ENCODE assay signal across 9 cellular contexts in the genomic region with DNA sequence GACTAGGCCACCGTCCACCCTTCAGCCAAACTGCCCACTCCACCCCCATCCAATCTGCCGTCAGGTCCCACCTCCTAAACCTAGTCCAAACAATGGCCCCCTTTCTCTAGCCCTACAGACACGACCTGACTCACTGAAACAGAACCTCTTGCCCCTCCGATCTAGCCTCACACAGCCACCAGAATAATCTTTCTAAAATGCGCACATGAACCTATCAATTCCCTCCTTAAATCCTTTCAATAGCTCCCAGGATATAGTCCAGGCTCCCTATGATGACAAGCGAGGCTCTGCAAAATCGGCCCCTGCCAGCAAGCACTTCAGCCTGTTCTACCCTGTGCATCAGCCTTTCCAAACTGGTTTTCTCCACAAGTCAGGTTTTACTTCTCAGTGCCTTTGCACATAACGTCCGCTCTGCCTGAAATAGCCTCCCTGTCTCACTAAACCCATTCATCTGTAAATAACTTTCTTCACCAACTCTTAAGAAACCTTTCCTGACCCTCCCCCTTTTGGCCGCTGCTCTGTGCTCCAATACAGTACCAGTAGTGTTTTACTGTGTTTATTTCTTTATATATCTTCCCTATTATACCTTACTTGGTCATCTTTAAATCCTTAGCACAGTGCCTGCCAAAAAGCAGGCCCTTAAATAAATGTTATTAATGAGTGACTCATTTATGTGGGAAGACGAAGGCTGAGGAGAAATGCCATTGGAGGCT. TPM values are rescaled to one million over a fixed set of nuclear protein-coding genes. Genes with fewer than 3 reads are reported as not detected.
DNase-seq lines count a peak whose midpoint lies in the region; TF ChIP-seq lines count a peak whose summit lies in the region.
"Had no signal": no experiment of that assay in that cellular context is flagged by ENCODE, and none has a peak within 500 bp of the region (broad histone marks: within the 10 kb centered on the region; RNA-seq: fewer than 3 reads in every experiment).

No MANE protein-coding gene starts in this region.

- peak overlapping the region; percentile 84 for H2AFZ ChIP-seq in SK-N-SH (ENCODE audit: low read depth)

- 54% methylated on average over 11 of the region's 11 CpGs for WGBS in SK-N-SH (ENCODE audit: low lambda C conversion rate)
- 29% methylated on average over 11 of the region's 11 CpGs for WGBS in esophagus muscularis mucosa

- peaks cover 10% of the 10 kb centered on the region for H3F3A ChIP-seq in SK-N-SH (replicated peaks; ENCODE audit: insufficient read depth)

- DNase-seq in EH (ENCODE audit: low read depth): peak; percentile 92
- no peak for DNase-seq in SK-N-SH
- peak; percentile 77 for DNase-seq in esophagus muscularis mucosa (ENCODE audit: extremely low spot score)
- DNase-seq in SHP77 treated with DMSO at 0.1 percent for 48 hours (lab: John Stamatoyannopoulos, UW): no peak
- no peak for DNase-seq in GM20000 (ENCODE audit: low spot score)
- no peak for DNase-seq in NCI-H1417 treated with DMSO at 0.1 percent for 48 hours (lab: John Stamatoyannopoulos, UW)
- DNase-seq in Kasumi-1 (lab: John Stamatoyannopoulos, UW): no peak

- no peak for TF ChIP-seq POLR2A in esophagus muscularis mucosa (IDR thresholded peaks at IDR 0.05; ENCODE audit: low read depth)

- no peaks in the 10 kb centered on the region for H3K79me2 ChIP-seq in SK-N-SH (ENCODE audit: insufficient read depth)

- peak overlapping the region; percentile 63 for H3K4me2 ChIP-seq in SK-N-SH

- CTCF ChIA-PET in SK-N-SH (lab: Yijun Ruan, JAX): no interaction called here

- H3K9ac ChIP-seq in SK-N-SH: no peak overlapping the region

- no peaks in the 10 kb centered on the region for H3K27me3 ChIP-seq in SK-N-SH (ENCODE audit: insufficient read depth)
- no peaks in the 10 kb centered on the region for H3K27me3 ChIP-seq in esophagus muscularis mucosa
- H3K27me3 ChIP-seq in neutrophil: no peaks in the 10 kb centered on the region

- POLR2A ChIA-PET in SK-N-SH (lab: Yijun Ruan, JAX): no interaction called here

- H3K36me3 ChIP-seq in SK-N-SH (replicated peaks in 1 of 2; ENCODE audit: control insufficient read depth in 1 of 2, insufficient read depth in 2 of 2, low read length in 1 of 2) (no peaks in the 10 kb centered on the region), esophagus muscularis mucosa (peaks cover 0 to 1% (median 0%) of the 10 kb centered on the region in 4 donors), neutrophil (no peaks in the 10 kb centered on the region)

- H3K9me3 ChIP-seq in SK-N-SH: no peaks in the 10 kb centered on the region
- no peaks in the 10 kb centered on the region for H3K9me3 ChIP-seq in esophagus muscularis mucosa
- no peaks in the 10 kb centered on the region for H3K9me3 ChIP-seq in neutrophil

- H3K4me1 ChIP-seq in SK-N-SH (ENCODE audit: control insufficient read depth in 1 of 2, insufficient read depth in 2 of 2, low read depth in 1 of 2, low read length in 1 of 2) (peaks cover 12 to 13% of the 10 kb centered on the region in 2 experiments; a peak in 2 of 4 replicates), esophagus muscularis mucosa (peaks cover 22 to 30% (median 23%) of the 10 kb centered on the region in 4 donors), neutrophil (ENCODE audit: control insufficient read depth in 1 of 2, insufficient read depth in 1 of 2, low read depth in 1 of 2, low read length in 1 of 2) (peaks cover 8 to 9% of the 10 kb centered on the region in 2 experiments)

- no peaks in the 10 kb centered on the region for H4K20me1 ChIP-seq in SK-N-SH (ENCODE audit: insufficient read depth)

- TF ChIP-seq RAD21 in SK-N-SH (IDR thresholded peaks at IDR 0.05; ENCODE audit: low read length): no peak

- TF ChIP-seq CTCF in SK-N-SH (IDR thresholded peaks at IDR 0.05): no peak
- no peak for TF ChIP-seq CTCF in esophagus muscularis mucosa (IDR thresholded peaks at IDR 0.05)
- TF ChIP-seq CTCF in neutrophil (IDR thresholded peaks at IDR 0.05): no peak
- TF ChIP-seq CTCF in GM20000 (IDR thresholded peaks at IDR 0.05; ENCODE audit: extremely low read depth, missing control alignments): no peak

- no peaks in the 10 kb centered on the region for H3K9me2 ChIP-seq in SK-N-SH

- H3K27ac ChIP-seq in SK-N-SH (ENCODE audit: low read depth in 2 of 2, low read length in 1 of 2): peak overlapping the region; percentile 13 to 84; a peak in 1 of 4 replicates
- peak overlapping the region; percentile 87 to 94 (median 90) for H3K27ac ChIP-seq in esophagus muscularis mucosa (replicated peaks in 1 of 4)
- peak overlapping the region; percentile 95 for H3K27ac ChIP-seq in neutrophil

- H3K4me3 ChIP-seq in SK-N-SH (ENCODE audit: low read depth in 2 of 2, low read length in 1 of 2): peak overlapping the region in 1 of 2 experiments; percentile 56; a peak in 2 of 4 replicates
- peak overlapping the region; percentile 62 to 73 (median 70) for H3K4me3 ChIP-seq in esophagus muscularis mucosa
- peak overlapping the region; percentile 51 to 55 for H3K4me3 ChIP-seq in neutrophil (ENCODE audit: low read depth in 1 of 2, low read length in 1 of 2)

- intact Hi-C loops in esophagus muscularis mucosa (cut with DNase I): loop anchor here (5.0 to 10.0 kb wide), 2 partner anchors 57 to 115 kb away; no protein-coding TSS in a partner anchor

- TF ChIP-seq EP300 in SK-N-SH (IDR thresholded peaks at IDR 0.05; ENCODE audit: borderline replicate concordance in 1 of 2, low read depth in 1 of 2, low read length in 1 of 2) (no peak), esophagus muscularis mucosa (IDR thresholded peaks at IDR 0.05) (no peak)

TF ChIP-seq in SK-N-SH, 30 proteins besides CTCF, POLR2A, EP300 and RAD21:
- TF ChIP-seq YY1 (IDR thresholded peaks at IDR 0.05; ENCODE audit: low read depth) (no peak), FOSL2 (IDR thresholded peaks at IDR 0.05; ENCODE audit: borderline replicate concordance, low read depth) (peak; percentile 22; the same call in 1 of the 2 replicates)

RNA-seq across cellular contexts. Expression of gene CDC20, which starts 9.0 kb away (rescaled TPM):
- 56.1 and 82.7 TPM in 2 replicates for polyA plus RNA-seq in SK-N-SH (2012; rRNA removed)
- 36.0 and 52.4 TPM in 2 replicates for polyA plus RNA-seq in SK-N-SH (2012; cell fraction: cytosol; rRNA removed)
- polyA plus RNA-seq in SK-N-SH (2012; cell fraction: nucleus; rRNA removed): 56.6 and 58.4 TPM in 2 replicates
- total RNA-seq in esophagus muscularis mucosa: 1 to 10 TPM in 1 of 4 donors, under 1 TPM in 1, not detected in 2; 0.42 to 1.7 TPM

RNA-seq across cellular contexts. Expression of gene MPL, which starts 12.1 kb away (rescaled TPM):
- not detected in 2 replicates for polyA plus RNA-seq in SK-N-SH (2012; rRNA removed)
- not detected in 2 replicates for polyA plus RNA-seq in SK-N-SH (2012; cell fraction: cytosol; rRNA removed)
- polyA plus RNA-seq in SK-N-SH (2012; cell fraction: nucleus; rRNA removed): not detected in 2 replicates
- total RNA-seq in esophagus muscularis mucosa: under 1 TPM in 2 of 4 donors, not detected in 2; 0.13 to 0.63 TPM
- total RNA-seq: LHCN-M2 had no signal

RNA-seq across cellular contexts. Expression of gene ELOVL1, which starts 18.1 kb away (rescaled TPM):
- 127 and 182 TPM in 2 replicates for polyA plus RNA-seq in SK-N-SH (2012; rRNA removed)
- polyA plus RNA-seq in SK-N-SH (2012; cell fraction: cytosol; rRNA removed): 90.5 and 113 TPM in 2 replicates
- 75.9 and 117 TPM in 2 replicates for polyA plus RNA-seq in SK-N-SH (2012; cell fraction: nucleus; rRNA removed)
- total RNA-seq in esophagus muscularis mucosa: 10 to 100 TPM; 25.7 to 63.2 (median 49.1) TPM

RNA-seq across cellular contexts. Expression of gene MED8, which starts 39.9 kb away (rescaled TPM):
- polyA plus RNA-seq in SK-N-SH (2012; rRNA removed): 33.7 and 42.9 TPM in 2 replicates
- 36.8 and 38.5 TPM in 2 replicates for polyA plus RNA-seq in SK-N-SH (2012; cell fraction: cytosol; rRNA removed)
- polyA plus RNA-seq in SK-N-SH (2012; cell fraction: nucleus; rRNA removed): 38.9 and 52.9 TPM in 2 replicates
- 10 to 100 TPM; 27.6 to 34.1 (median 32.0) TPM for total RNA-seq in esophagus muscularis mucosa

RNA-seq across cellular contexts. Expression of gene SZT2, which starts 39.9 kb away (rescaled TPM):
- 11.1 and 12.9 TPM in 2 replicates for polyA plus RNA-seq in SK-N-SH (2012; rRNA removed)
- polyA plus RNA-seq in SK-N-SH (2012; cell fraction: cytosol; rRNA removed): 2.8 and 4.0 TPM in 2 replicates
- 52.0 and 57.1 TPM in 2 replicates for polyA plus RNA-seq in SK-N-SH (2012; cell fraction: nucleus; rRNA removed)
- 10 to 100 TPM; 25.2 to 45.9 (median 31.3) TPM for total RNA-seq in esophagus muscularis mucosa

Comparison
In these comparisons a context has a peak if more than half of its experiments do, and no peak if none do; other contexts are left out.
1. DNase-seq: peak in EH (single experiment) and esophagus muscularis mucosa (single experiment); none in SK-N-SH (single experiment), SHP77 treated with DMSO at 0.1 percent for 48 hours (single experiment), GM20000 (single experiment), NCI-H1417 treated with DMSO at 0.1 percent for 48 hours (single experiment) and Kasumi-1 (0 of 2).
2. Peak in every context shown above with its lines, with median percentiles within 50 percentile points of each other: H3K27ac ChIP-seq.